Comparison of ENCODE assay signal across 8 cellular contexts in genomic region chr10:67788028-67788886, GRCh38. TPM values are rescaled to one million over a fixed set of nuclear protein-coding genes. Genes with fewer than 3 reads are reported as not detected.
DNase-seq lines count a peak whose midpoint lies in the region; FAIRE-seq and TF ChIP-seq lines count a peak whose summit lies in the region.

No MANE protein-coding gene starts in this region.

- DNase-seq in GM03348 (ENCODE audit: low spot score) (peak; percentile 56), H54 (ENCODE audit: insufficient read length, low spot score) (peak; percentile 67), ecto neural progenitor cell (ENCODE audit: low spot score) (peak; percentile 84), neural progenitor cell (ENCODE audit: low spot score) (peak; percentile 78), NCI-H510A (lab: John Stamatoyannopoulos, UW) (no peak), vagina (ENCODE audit: extremely low spot score in 2 of 2) (no peak)
- peak; percentile 71 to 76 for DNase-seq in activated CD4-positive, alpha-beta T cell treated with anti-CD3 and anti-CD28 coated beads for 4 hours

- no peaks in the 10 kb centered on the region for H3K36me3 Mint-ChIP-seq in neural progenitor cell

- no peak overlapping the region for H3K4me3 Mint-ChIP-seq in neural progenitor cell

- H3K4me1 Mint-ChIP-seq in neural progenitor cell: peaks cover 10% of the 10 kb centered on the region

- peaks cover 4% of the 10 kb centered on the region for H3K27me3 Mint-ChIP-seq in neural progenitor cell (ENCODE audit: insufficient read depth, low read depth)

- H3K27ac ChIP-seq in neural progenitor cell (no peak overlapping the region), vagina (no peak overlapping the region)

- H3K79me2 ChIP-seq in Loucy (ENCODE audit: insufficient read depth, low read length) (no peaks in the 10 kb centered on the region), neural progenitor cell (ENCODE audit: low read depth) (no peaks in the 10 kb centered on the region)

- H3K4me3 ChIP-seq in Loucy (ENCODE audit: low read length, poor library complexity, severe bottlenecking) (no peak overlapping the region), neural progenitor cell (no peak overlapping the region), vagina (no peak overlapping the region)

- H3K27ac Mint-ChIP-seq in neural progenitor cell: peak overlapping the region; percentile 54

- H3K4me2 ChIP-seq in Loucy (ENCODE audit: low read depth, low read length, poor library complexity, severe bottlenecking): no peak overlapping the region
- H3K4me2 ChIP-seq in neural progenitor cell: no peak overlapping the region

- TF ChIP-seq CTCF in Loucy (conservative IDR thresholded peaks at IDR 0.05; ENCODE audit: low read length) (peak; percentile 79), neural progenitor cell (IDR thresholded peaks at IDR 0.05) (peak; percentile 75), vagina (IDR thresholded peaks at IDR 0.05) (peak in 1 of 3 experiments; percentile 19)

- FAIRE-seq in H54 (lab: Jason Lieb, UNC): peak; percentile 91

- no peaks in the 10 kb centered on the region for H3K9me3 ChIP-seq in Loucy (ENCODE audit: insufficient read depth, low read depth, low read length)
- H3K9me3 ChIP-seq in neural progenitor cell (ENCODE audit: low read depth): no peaks in the 10 kb centered on the region
- H3K9me3 ChIP-seq in vagina: no peaks in the 10 kb centered on the region

- H3K9me2 ChIP-seq in Loucy (replicated peaks; ENCODE audit: low read depth, low read length): no peaks in the 10 kb centered on the region

- H3F3A ChIP-seq in Loucy (ENCODE audit: low read depth): no peaks in the 10 kb centered on the region
- H3F3A ChIP-seq in neural progenitor cell (ENCODE audit: low read depth): no peaks in the 10 kb centered on the region

- H3K36me3 ChIP-seq in Loucy (ENCODE audit: insufficient read depth, low read length) (no peaks in the 10 kb centered on the region), neural progenitor cell (no peaks in the 10 kb centered on the region), vagina (no peaks in the 10 kb centered on the region)

- no peaks in the 10 kb centered on the region for H3K9me3 Mint-ChIP-seq in neural progenitor cell

- H3K4me1 ChIP-seq in Loucy (ENCODE audit: insufficient read depth, low read length, poor library complexity, severe bottlenecking) (peaks cover 5% of the 10 kb centered on the region), neural progenitor cell (no peaks in the 10 kb centered on the region), vagina (no peaks in the 10 kb centered on the region)

- H3K27me3 ChIP-seq in Loucy (ENCODE audit: insufficient read depth, low read length, poor library complexity, severe bottlenecking) (no peaks in the 10 kb centered on the region), neural progenitor cell (no peaks in the 10 kb centered on the region), vagina (no peaks in the 10 kb centered on the region)

- intact Hi-C loops in vagina (cut with DNase I): loop anchor here (10.0 kb wide), 1 partner anchor 123 kb away; no protein-coding TSS in a partner anchor

- H3K9ac ChIP-seq in Loucy (ENCODE audit: low read depth, low read length, poor library complexity, severe bottlenecking) (no peak overlapping the region), neural progenitor cell (no peak overlapping the region)

- TF ChIP-seq POLR2A in H54 (IDR thresholded peaks at IDR 0.05; ENCODE audit: low read depth, low read length) (no peak), vagina (IDR thresholded peaks at IDR 0.05) (no peak)

- H4K20me1 ChIP-seq in Loucy (ENCODE audit: insufficient read depth, low read length, poor library complexity, severe bottlenecking) (no peaks in the 10 kb centered on the region), neural progenitor cell (ENCODE audit: low read depth) (no peaks in the 10 kb centered on the region)

- H2AFZ ChIP-seq in Loucy (ENCODE audit: low read length) (peak overlapping the region; percentile 77), neural progenitor cell (replicated peaks) (peak overlapping the region; percentile 94)

RNA-seq across cellular contexts. Expression of gene DNAJC12, which starts 49.7 kb away (rescaled TPM):
- total RNA-seq in neural progenitor cell (ENCODE audit: low replicate concordance) (3.5 and 3.7 TPM in 2 replicates), vagina (2.7 TPM)

Comparison
In these comparisons a context has a peak if more than half of its experiments do, and no peak if none do; other contexts are left out.
1. DNase-seq: peak in GM03348 (single experiment), H54 (single experiment), activated CD4-positive, alpha-beta T cell treated with anti-CD3 and anti-CD28 coated beads for 4 hours (2 of 2), ecto neural progenitor cell (single experiment) and neural progenitor cell (single experiment); none in NCI-H510A (single experiment) and vagina (0 of 2).